In genomic region chr14:67373347-67373746, GRCh38 we compare ENCODE assay signal across 20 cellular contexts. TPM values are rescaled to one million over a fixed set of nuclear protein-coding genes. Genes with fewer than 3 reads are reported as not detected.
DNase-seq lines count a peak whose midpoint lies in the region; TF ChIP-seq lines count a peak whose summit lies in the region.
"Had no signal": no experiment of that assay in that cellular context is flagged by ENCODE, and none has a peak within 500 bp of the region (broad histone marks: within the 10 kb centered on the region; RNA-seq: fewer than 3 reads in every experiment).

No MANE protein-coding gene starts in this region.

- peaks cover 6% of the 10 kb centered on the region for H3K4me1 ChIP-seq in CD8-positive, alpha-beta memory T cell (ENCODE audit: insufficient read depth, low read length)
- H3K4me1 ChIP-seq in trophoblast cell (ENCODE audit: control insufficient read depth in 1 of 2, insufficient read depth in 2 of 2, low read length in 2 of 2) (no peaks in the 10 kb centered on the region), smooth muscle cell (ENCODE audit: low read depth) (no peaks in the 10 kb centered on the region)
- H3K4me1 ChIP-seq: SJCRH30 had no signal

- no peaks in the 10 kb centered on the region for H3K79me2 ChIP-seq in trophoblast cell (ENCODE audit: control insufficient read depth, insufficient read depth, low read length, poor library complexity)
- H3K79me2 ChIP-seq in smooth muscle cell (ENCODE audit: low read depth) = peaks cover 15% of the 10 kb centered on the region

- DNase-seq in CD8-positive, alpha-beta memory T cell = no peak
- DNase-seq in GM13977 (ENCODE audit: low spot score) (peak; percentile 27), OCI-M1 (lab: John Stamatoyannopoulos, UW) (peak; percentile 1), trophoblast cell (no peak), smooth muscle cell (lab: John Stamatoyannopoulos, UW; ENCODE audit: unreplicated experiment) (no peak), DMS114 treated with DMSO at 0.1 percent for 48 hours (lab: John Stamatoyannopoulos, UW; ENCODE audit: unreplicated experiment) (no peak)
- DNase-seq: activated CD8-positive, alpha-beta memory T cell treated with anti-CD3 and anti-CD28 coated beads, Interleukin-2, amount 50 U/mL, for 48 hours; cortex of kidney; DMS79; heart left ventricle; mucosa of descending colon; NCI-H1092; NCI-H2171 treated with DMSO at 0.1 percent for 48 hours; NK-92 treated with Interleukin-12 subunit alpha and Interleukin-12 subunit beta, amount 100 ng/mL, for 24 hours; posterior cingulate gyrus; SJCRH30; spleen; substantia nigra had no signal

- H3K14ac ChIP-seq in trophoblast cell (ENCODE audit: low read length) = no peak overlapping the region

- H3K4me2 ChIP-seq in trophoblast cell (ENCODE audit: low read length) = no peak overlapping the region
- no peak overlapping the region for H3K4me2 ChIP-seq in smooth muscle cell

- H2BK12ac ChIP-seq in trophoblast cell (ENCODE audit: low read length) = no peak overlapping the region

- no peak overlapping the region for H3K9ac ChIP-seq in trophoblast cell (ENCODE audit: low read length)
- H3K9ac ChIP-seq in smooth muscle cell (ENCODE audit: low read depth) = no peak overlapping the region

- H3F3A ChIP-seq in smooth muscle cell (ENCODE audit: low read depth) = no peaks in the 10 kb centered on the region

- no peak overlapping the region for H3K18ac ChIP-seq in trophoblast cell (ENCODE audit: low read length)

- POLR2A ChIA-PET in CD8-positive, alpha-beta memory T cell (lab: Charles Lee) = no interaction called here

- no peaks in the 10 kb centered on the region for H3K9me3 Mint-ChIP-seq in CD8-positive, alpha-beta memory T cell
- H3K9me3 Mint-ChIP-seq in dendritic cell treated with granulocyte-macrophage colony-stimulating factor and Interleukin-4, amounts not matched to agents 40 ng/mL and 50 ng/mL, for 4 days = no peaks in the 10 kb centered on the region

- H3K36me3 Mint-ChIP-seq in CD8-positive, alpha-beta memory T cell = peaks cover 0 to 93% (median 21%) of the 10 kb centered on the region in 3 donors
- H3K36me3 Mint-ChIP-seq in dendritic cell treated with granulocyte-macrophage colony-stimulating factor and Interleukin-4, amounts not matched to agents 40 ng/mL and 50 ng/mL, for 4 days (ENCODE audit: low read depth) = peaks cover 94% of the 10 kb centered on the region

- TF ChIP-seq CTCF in GM13977 (IDR thresholded peaks at IDR 0.05; ENCODE audit: extremely low read depth, insufficient read depth, missing control alignments) = no peak
- no peak for TF ChIP-seq CTCF in smooth muscle cell (IDR thresholded peaks at IDR 0.05; ENCODE audit: borderline replicate concordance, insufficient read depth, poor library complexity, severe bottlenecking)

- peak overlapping the region in 1 of 7 donors; percentile 44 for H3K4me3 Mint-ChIP-seq in CD8-positive, alpha-beta memory T cell
- no peak overlapping the region for H3K4me3 Mint-ChIP-seq in dendritic cell treated with granulocyte-macrophage colony-stimulating factor and Interleukin-4, amounts not matched to agents 40 ng/mL and 50 ng/mL, for 4 days

- H3K4ac ChIP-seq in trophoblast cell (ENCODE audit: low read depth, low read length) = no peak overlapping the region

- H3K36me3 ChIP-seq in CD8-positive, alpha-beta memory T cell (ENCODE audit: insufficient read depth, low read length) = peaks cover 58% of the 10 kb centered on the region
- H3K36me3 ChIP-seq in trophoblast cell (ENCODE audit: control insufficient read depth in 1 of 2, insufficient read depth in 2 of 2, low read length in 2 of 2) (peaks cover 15 to 26% of the 10 kb centered on the region in 2 experiments), smooth muscle cell (ENCODE audit: low read depth) (peaks cover 44% of the 10 kb centered on the region)

- WGBS in trophoblast cell (ENCODE audit: extremely low coverage, insufficient coverage, insufficient read length) = no CpG with 5 or more reads among the region's 2 CpGs
- WGBS in smooth muscle cell (ENCODE audit: low lambda C conversion rate) = 85% methylated on average over 2 of the region's 2 CpGs

- no peak overlapping the region for H3K23ac ChIP-seq in trophoblast cell (ENCODE audit: low read length)

- H2AFZ ChIP-seq in trophoblast cell (ENCODE audit: insufficient read depth, low read length, poor library complexity) (no peak overlapping the region), smooth muscle cell (ENCODE audit: low read depth) (no peak overlapping the region)

- no peak overlapping the region for H4K91ac ChIP-seq in trophoblast cell (ENCODE audit: low read depth, low read length)

- no peak overlapping the region for H3K4me3 ChIP-seq in CD8-positive, alpha-beta memory T cell (ENCODE audit: low read length)
- H3K4me3 ChIP-seq in trophoblast cell (ENCODE audit: low read depth, low read length) = no peak overlapping the region
- H3K4me3 ChIP-seq in smooth muscle cell = no peak overlapping the region
- H3K4me3 ChIP-seq: esophagus muscularis mucosa, heart left ventricle, mucosa of descending colon, SJCRH30, spleen had no signal

- H4K20me1 ChIP-seq in smooth muscle cell (ENCODE audit: low read depth) = peaks cover 46% of the 10 kb centered on the region

- intact Hi-C loops in dendritic cell treated with granulocyte-macrophage colony-stimulating factor and Interleukin-4, amounts not matched to agents 40 ng/mL and 50 ng/mL, for 4 days (cut with micrococcal nuclease) = no loop called here

- no peaks in the 10 kb centered on the region for H3K27me3 ChIP-seq in CD8-positive, alpha-beta memory T cell (ENCODE audit: insufficient read depth, low read length, poor library complexity, severe bottlenecking)
- H3K27me3 ChIP-seq in trophoblast cell (ENCODE audit: insufficient read depth, low read length) (no peaks in the 10 kb centered on the region), smooth muscle cell (ENCODE audit: low read depth) (no peaks in the 10 kb centered on the region)
- H3K27me3 ChIP-seq: esophagus muscularis mucosa, heart left ventricle, SJCRH30, spleen had no signal

- H3K9me3 ChIP-seq in CD8-positive, alpha-beta memory T cell (ENCODE audit: low read length) = no peaks in the 10 kb centered on the region
- H3K9me3 ChIP-seq in trophoblast cell (ENCODE audit: insufficient read depth, low read depth, low read length) (no peaks in the 10 kb centered on the region), smooth muscle cell (replicated peaks; ENCODE audit: low read depth) (no peaks in the 10 kb centered on the region)
- H3K9me3 ChIP-seq: esophagus muscularis mucosa, heart left ventricle, mucosa of descending colon, SJCRH30, spleen had no signal

- H3K27me3 Mint-ChIP-seq in CD8-positive, alpha-beta memory T cell = no peaks in the 10 kb centered on the region
- no peaks in the 10 kb centered on the region for H3K27me3 Mint-ChIP-seq in dendritic cell treated with granulocyte-macrophage colony-stimulating factor and Interleukin-4, amounts not matched to agents 40 ng/mL and 50 ng/mL, for 4 days

- in situ Hi-C loops in GM13977 (cut with MboI; ENCODE audit: low pct_unique_long_range_greater_than_20kb, low sequenced_read_pairs, unreplicated experiment) = no loop called here

- H3K27ac Mint-ChIP-seq in CD8-positive, alpha-beta memory T cell = peak overlapping the region in 7 of 8 donors; percentile 11 to 74 (median 50)
- H3K27ac Mint-ChIP-seq in dendritic cell treated with granulocyte-macrophage colony-stimulating factor and Interleukin-4, amounts not matched to agents 40 ng/mL and 50 ng/mL, for 4 days = peak overlapping the region; percentile 21

- no peak overlapping the region for H2BK5ac ChIP-seq in trophoblast cell (ENCODE audit: low read depth, low read length, poor library complexity)

- H4K8ac ChIP-seq in trophoblast cell (ENCODE audit: low read depth, low read length) = no peak overlapping the region

- H3K79me1 ChIP-seq in trophoblast cell (ENCODE audit: low read length) = no peaks in the 10 kb centered on the region

- H4K12ac ChIP-seq in trophoblast cell (ENCODE audit: low read depth, low read length) = no peak overlapping the region

- H3K27ac ChIP-seq in CD8-positive, alpha-beta memory T cell (ENCODE audit: low read depth, low read length) = no peak overlapping the region
- no peak overlapping the region for H3K27ac ChIP-seq in trophoblast cell (ENCODE audit: low read depth, low read length)
- no peak overlapping the region for H3K27ac ChIP-seq in smooth muscle cell (ENCODE audit: low read depth)
- H3K27ac ChIP-seq: esophagus muscularis mucosa, heart left ventricle, SJCRH30, spleen had no signal

- H2AK5ac ChIP-seq in trophoblast cell (ENCODE audit: low read length) = no peak overlapping the region

- no peak overlapping the region for H2BK120ac ChIP-seq in trophoblast cell (ENCODE audit: insufficient read depth, low read length, poor library complexity)

- CTCF ChIA-PET in CD8-positive, alpha-beta memory T cell (lab: Charles Lee) = no interaction called here

- H3K4me1 Mint-ChIP-seq in CD8-positive, alpha-beta memory T cell = peaks cover 23 to 49% (median 41%) of the 10 kb centered on the region in 3 donors
- peaks cover 21% of the 10 kb centered on the region for H3K4me1 Mint-ChIP-seq in dendritic cell treated with granulocyte-macrophage colony-stimulating factor and Interleukin-4, amounts not matched to agents 40 ng/mL and 50 ng/mL, for 4 days (ENCODE audit: low read depth)

RNA-seq across cellular contexts. Expression of gene EIF2S1, which starts 13.2 kb away (rescaled TPM):
- 100 to 1,000 TPM; 329 to 338 TPM for total RNA-seq in CD8-positive, alpha-beta memory T cell
- polyA plus RNA-seq in CD8-positive, alpha-beta memory T cell = 145 TPM
- polyA plus RNA-seq in trophoblast cell (2013) = 69.2 and 75.7 TPM in 2 replicates
- total RNA-seq in smooth muscle cell = 93.9 and 121 TPM in 2 replicates
- polyA plus RNA-seq in smooth muscle cell = 126 and 133 TPM in 2 replicates

RNA-seq across cellular contexts. Expression of gene ATP6V1D, which starts 13.7 kb away (rescaled TPM):
- total RNA-seq in CD8-positive, alpha-beta memory T cell = 10 to 100 TPM; 34.4 to 35.4 TPM
- 49.9 TPM for polyA plus RNA-seq in CD8-positive, alpha-beta memory T cell
- 72.4 and 72.8 TPM in 2 replicates for polyA plus RNA-seq in trophoblast cell (2013)
- 93.8 and 95.2 TPM in 2 replicates for total RNA-seq in smooth muscle cell
- 119 and 122 TPM in 2 replicates for polyA plus RNA-seq in smooth muscle cell

RNA-seq across cellular contexts. Expression of gene PLEK2, which starts 38.6 kb away (rescaled TPM):
- total RNA-seq in CD8-positive, alpha-beta memory T cell = 1 to 10 TPM in 1 of 2 experiments, under 1 TPM in 1; 0.81 to 1.2 TPM
- 0.58 TPM for polyA plus RNA-seq in CD8-positive, alpha-beta memory T cell
- polyA plus RNA-seq in trophoblast cell (2013) = 2.7 and 3.2 TPM in 2 replicates
- 1.8 and 3.1 TPM in 2 replicates for total RNA-seq in smooth muscle cell
- polyA plus RNA-seq in smooth muscle cell = 1.6 and 4.2 TPM in 2 replicates
- total RNA-seq: SJCRH30 had no signal

Comparison
In these comparisons a context has a peak if more than half of its experiments do, and no peak if none do; other contexts are left out.
1. DNase-seq: peak in GM13977 (single experiment) and OCI-M1 (single experiment); none in CD8-positive, alpha-beta memory T cell (0 of 5), trophoblast cell (0 of 2), smooth muscle cell (single experiment) and DMS114 treated with DMSO at 0.1 percent for 48 hours (single experiment).